ENCODE assay signal across 27 cellular contexts in the genomic region with DNA sequence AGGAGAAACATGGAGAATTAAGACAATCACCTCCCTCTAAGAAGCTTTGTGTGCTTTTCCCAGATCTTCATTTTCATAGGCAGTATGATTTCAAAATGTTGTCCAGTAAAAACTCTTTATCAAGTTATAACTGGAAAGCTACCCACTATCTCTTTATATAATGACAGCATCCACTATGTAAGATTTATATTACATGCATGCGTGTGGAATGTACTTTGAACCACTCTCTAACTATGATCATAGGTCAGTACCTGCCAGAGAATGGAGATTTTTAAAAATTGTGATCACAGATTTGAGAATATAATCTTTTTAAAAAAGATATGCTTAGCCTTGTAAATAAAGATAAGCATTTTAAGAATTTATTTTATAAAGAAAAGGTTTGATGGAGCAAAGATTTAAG.
"Had no signal": no experiment of that assay in that cellular context is flagged by ENCODE, and none has a peak within 500 bp of the region (broad histone marks: within the 10 kb centered on the region; RNA-seq: fewer than 3 reads in every experiment).

No MANE protein-coding gene starts in this region.

- FAIRE-seq: endometrium, urothelium cell line had no signal

- H3K9me3 ChIP-seq: esophagus squamous epithelium, heart right ventricle, neutrophil, psoas muscle, thoracic aorta, tibial nerve, upper lobe of left lung had no signal

- H3K4me1 ChIP-seq: psoas muscle had no signal

- H3K27me3 ChIP-seq: esophagus squamous epithelium, heart right ventricle, neutrophil, tibial nerve, upper lobe of left lung had no signal

- H3K4me3 ChIP-seq: coronary artery, esophagus squamous epithelium, heart right ventricle, lung, psoas muscle, skin epidermis, thoracic aorta, tibial nerve, upper lobe of left lung had no signal

- DNase-seq: dermis blood vessel endothelial cell; effector memory CD8-positive, alpha-beta T cell; erythroblast; esophagus squamous epithelium; foreskin melanocyte; glutamatergic neuron; heart right ventricle; hippocampal formation; left cardiac atrium; left ventricle myocardium superior; naive B cell; posterior cingulate gyrus; psoas muscle; right cardiac atrium; stimulated activated CD4-positive, alpha-beta T cell treated with anti-CD3 and anti-CD28 coated beads, Interleukin-15, amount 100 ng/mL, for 24 hours; stimulated activated CD4-positive, alpha-beta T cell treated with anti-CD3 and anti-CD28 coated beads, Interleukin-2, amount 100 ng/mL, for 48 hours; stimulated activated naive B cell treated with anti-CD40 and anti-IgM and Interleukin-4, amounts not matched to agents 10 μg/mL and 1 μg/mL and 100 μg/mL, for 72 hours; upper lobe of left lung had no signal

- ATAC-seq: effector memory CD8-positive, alpha-beta T cell; heart right ventricle; left cardiac atrium; left ventricle myocardium superior; natural killer cell treated with Interleukin-12 subunit alpha and Interleukin-12 subunit beta and Interleukin-15 and Interleukin-18, amount 100 ng/mL, for 72 hours; psoas muscle; right cardiac atrium; stimulated activated naive B cell treated with anti-CD40 and anti-IgM and Interleukin-4, amounts not matched to agents 10 μg/mL and 1 μg/mL and 100 μg/mL, for 72 hours had no signal

- H3K36me3 ChIP-seq: esophagus squamous epithelium, heart right ventricle, neutrophil, thoracic aorta, tibial nerve, upper lobe of left lung had no signal

- H3K27ac ChIP-seq: coronary artery, esophagus squamous epithelium, heart right ventricle, neutrophil, psoas muscle, skin epidermis, thoracic aorta, tibial nerve, upper lobe of left lung had no signal
